Comparison of ENCODE assay signal across 9 cellular contexts in the genomic region with DNA sequence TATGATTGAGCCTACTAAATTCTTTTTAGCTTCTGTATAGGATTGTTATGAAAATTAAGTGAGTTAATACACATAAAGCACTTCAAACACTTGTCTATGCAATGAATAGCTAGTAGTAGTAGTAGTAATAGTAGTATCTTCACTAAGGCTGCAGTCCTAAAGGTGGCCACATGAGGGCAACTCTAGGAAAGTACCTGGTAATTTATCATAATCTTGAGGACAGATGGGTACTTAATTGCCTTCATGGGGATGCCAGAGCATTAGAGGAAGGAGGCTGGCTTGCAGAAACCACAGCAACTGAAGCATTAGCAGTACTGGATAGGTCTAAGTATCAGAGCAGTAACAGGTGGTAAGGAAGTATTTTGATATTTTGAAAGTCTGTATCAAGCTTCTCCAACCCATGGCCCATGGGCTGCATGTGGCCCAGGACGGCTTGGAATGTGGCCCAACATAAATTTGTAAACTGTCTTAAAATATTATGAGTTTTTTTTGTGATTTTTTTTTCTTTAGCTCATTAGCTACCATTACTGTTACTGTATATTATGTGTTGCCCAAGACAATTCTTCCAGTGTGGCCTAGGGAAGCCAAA. TPM values are rescaled to one million over a fixed set of nuclear protein-coding genes. Genes with fewer than 3 reads are reported as not detected.
DNase-seq lines count a peak whose midpoint lies in the region; ATAC-seq, FAIRE-seq and TF ChIP-seq lines count a peak whose summit lies in the region.
"Had no signal": no experiment of that assay in that cellular context is flagged by ENCODE, and none has a peak within 500 bp of the region (broad histone marks: within the 10 kb centered on the region; RNA-seq: fewer than 3 reads in every experiment).

No MANE protein-coding gene starts in this region.

- H2AFZ ChIP-seq in Loucy (ENCODE audit: low read length): no peak overlapping the region
- H2AFZ ChIP-seq in endothelial cell of umbilical vein (ENCODE audit: low read depth, low read length): no peak overlapping the region

- intact Hi-C loops in endothelial cell of umbilical vein (cut with micrococcal nuclease): loop anchor here (1.0 kb wide), 2 partner anchors 53 to 107 kb away; no protein-coding TSS in a partner anchor

- H3K4me2 ChIP-seq in Loucy (ENCODE audit: low read depth, low read length, poor library complexity, severe bottlenecking) (no peak overlapping the region), endothelial cell of umbilical vein (ENCODE audit: insufficient read depth, low read length) (no peak overlapping the region)

- no peaks in the 10 kb centered on the region for H3K9me3 ChIP-seq in AG04450 (ENCODE audit: control insufficient read depth, insufficient read depth, low read length)
- no peaks in the 10 kb centered on the region for H3K9me3 ChIP-seq in Loucy (ENCODE audit: insufficient read depth, low read depth, low read length)
- no peaks in the 10 kb centered on the region for H3K9me3 ChIP-seq in endothelial cell of umbilical vein (replicated peaks; ENCODE audit: control insufficient read depth, insufficient read depth, low read length)

- CTCF ChIA-PET in AG04450 (lab: Charles Lee) (interaction anchor here (0.7 to 2.9 kb wide), 8 partner anchors 16 to 112 kb away, joined by 3 to 10 read pairs (median 4); no protein-coding TSS in a partner anchor), endothelial cell of umbilical vein (lab: Charles Lee) (interaction anchor here (0.6 to 4.0 kb wide), 19 partner anchors 8 to 108 kb away, joined by 3 to 42 read pairs (median 5); no protein-coding TSS in a partner anchor)

- H3K4me3 ChIP-seq in AG04450 (ENCODE audit: low read depth, low read length) (no peak overlapping the region), Loucy (ENCODE audit: low read length, poor library complexity, severe bottlenecking) (no peak overlapping the region), endothelial cell of umbilical vein (replicated peaks in 1 of 3; ENCODE audit: insufficient read depth in 1 of 3, low read depth in 1 of 3, low read length in 3 of 3) (no peak overlapping the region)
- H3K4me3 ChIP-seq: lung had no signal

- POLR2A ChIA-PET in AG04450 (lab: Yijun Ruan, JAX): no interaction called here
- POLR2A ChIA-PET in endothelial cell of umbilical vein (lab: Charles Lee): no interaction called here

- no peaks in the 10 kb centered on the region for H3F3A ChIP-seq in Loucy (ENCODE audit: low read depth)

- ATAC-seq in GM18861 (IDR thresholded peaks at IDR 0.05; ENCODE audit: unreplicated experiment) (peak; percentile 47), GM18520 (IDR thresholded peaks at IDR 0.05; ENCODE audit: unreplicated experiment) (no peak)

- no peak for TF ChIP-seq POLR2A in endothelial cell of umbilical vein (IDR thresholded peaks at IDR 0.05; ENCODE audit: low read depth, low read length)

- H3K9me2 ChIP-seq in Loucy (replicated peaks; ENCODE audit: low read depth, low read length): no peaks in the 10 kb centered on the region

- H3K9ac ChIP-seq in Loucy (ENCODE audit: low read depth, low read length, poor library complexity, severe bottlenecking) (no peak overlapping the region), endothelial cell of umbilical vein (replicated peaks; ENCODE audit: extremely low read depth, insufficient read depth, low read length) (no peak overlapping the region)

- dilution Hi-C loops in endothelial cell of umbilical vein (cut with MboI; ENCODE audit: extremely low pct_ligation_motif_present, low sequenced_read_pairs): no loop called here

- no peak overlapping the region for H3K27ac ChIP-seq in AG04450 (ENCODE audit: low read depth, low read length)
- H3K27ac ChIP-seq in endothelial cell of umbilical vein (ENCODE audit: insufficient read depth, low read depth, low read length): no peak overlapping the region

- H3K4me1 ChIP-seq in Loucy (ENCODE audit: insufficient read depth, low read length, poor library complexity, severe bottlenecking) (no peaks in the 10 kb centered on the region), endothelial cell of umbilical vein (ENCODE audit: control insufficient read depth, extremely low read depth, insufficient read depth, low read length) (no peaks in the 10 kb centered on the region)

- peak; percentile 66 for FAIRE-seq in endothelial cell of umbilical vein (lab: Jason Lieb, UNC)

- H3K36me3 ChIP-seq in Loucy (ENCODE audit: insufficient read depth, low read length): no peaks in the 10 kb centered on the region
- no peaks in the 10 kb centered on the region for H3K36me3 ChIP-seq in endothelial cell of umbilical vein (ENCODE audit: control insufficient read depth in 2 of 2, extremely low read depth in 1 of 2, insufficient read depth in 2 of 2, low read length in 2 of 2)

- no TSS peak for BruUV-seq in endothelial cell of umbilical vein (replicated peaks; lab: Mats Ljungman, UMichigan)

- no peaks in the 10 kb centered on the region for H3K27me3 ChIP-seq in AG04450 (ENCODE audit: control insufficient read depth, insufficient read depth, low read length)
- no peaks in the 10 kb centered on the region for H3K27me3 ChIP-seq in Loucy (ENCODE audit: insufficient read depth, low read length, poor library complexity, severe bottlenecking)
- H3K27me3 ChIP-seq in endothelial cell of umbilical vein (ENCODE audit: control insufficient read depth in 2 of 2, insufficient read depth in 2 of 2, low read length in 2 of 2): no peaks in the 10 kb centered on the region

- H3K9me1 ChIP-seq in endothelial cell of umbilical vein (replicated peaks; ENCODE audit: control insufficient read depth, extremely low read depth, insufficient read depth, low read length): no peaks in the 10 kb centered on the region

- DNase-seq in AG04450 (ENCODE audit: low read depth, low spot score) (no peak), endothelial cell of umbilical vein (ENCODE audit: low read depth, low spot score) (peak; percentile 53), GOT3 (lab: John Stamatoyannopoulos, UW) (no peak)
- DNase-seq in activated CD4-positive, alpha-beta T cell treated with anti-CD3 and anti-CD28 coated beads, Interleukin-2, amount 50 U/mL, for 24 hours (ENCODE audit: low read depth in 1 of 2, low spot score in 1 of 2): peak; percentile 20 to 46
- peak; percentile 64 for DNase-seq in stimulated activated CD4-positive, alpha-beta T cell treated with anti-CD3 and anti-CD28 coated beads, Interleukin-12 subunit alpha, Interleukin-12 subunit beta, amount 100 ng/mL, for 4 hours

- TF ChIP-seq CTCF in AG04450 (IDR thresholded peaks at IDR 0.05; ENCODE audit: low read depth, low read length) (peak; percentile 50), Loucy (conservative IDR thresholded peaks at IDR 0.05; ENCODE audit: low read length) (peak; percentile 86), endothelial cell of umbilical vein (IDR thresholded peaks at IDR 0.05; ENCODE audit: extremely low read depth in 1 of 2, insufficient read depth in 1 of 2, low read depth in 1 of 2, low read length in 2 of 2) (peak; percentile 48 to 53)

- no peaks in the 10 kb centered on the region for H3K79me2 ChIP-seq in Loucy (ENCODE audit: insufficient read depth, low read length)
- H3K79me2 ChIP-seq in endothelial cell of umbilical vein (ENCODE audit: control insufficient read depth, insufficient read depth, low read length): no peaks in the 10 kb centered on the region

- H4K20me1 ChIP-seq in Loucy (ENCODE audit: insufficient read depth, low read length, poor library complexity, severe bottlenecking) (no peaks in the 10 kb centered on the region), endothelial cell of umbilical vein (replicated peaks; ENCODE audit: control insufficient read depth, extremely low read depth, insufficient read depth, low read length) (no peaks in the 10 kb centered on the region)

TF ChIP-seq in endothelial cell of umbilical vein, 7 proteins besides CTCF, POLR2A, EP300 and RAD21:
- TF ChIP-seq MYC (IDR thresholded peaks at IDR 0.05; ENCODE audit: low read depth, low read length) (no peak), FOS (IDR thresholded peaks at IDR 0.05; ENCODE audit: borderline replicate concordance, insufficient read depth, low read length) (no peak), EZH2 (IDR thresholded peaks at IDR 0.05; ENCODE audit: borderline replicate concordance, low read depth, low read length, severe bottlenecking) (no peak), POLR2AphosphoS5 (IDR thresholded peaks at IDR 0.05; ENCODE audit: insufficient read depth, low read depth, low read length) (no peak), JUN (IDR thresholded peaks at IDR 0.05; ENCODE audit: borderline replicate concordance, insufficient read depth, insufficient read length, low read depth) (no peak), GATA2 (IDR thresholded peaks at IDR 0.05; ENCODE audit: insufficient read depth, insufficient read length, low read depth, low read length) (no peak)
- TF ChIP-seq, protein P1, sequence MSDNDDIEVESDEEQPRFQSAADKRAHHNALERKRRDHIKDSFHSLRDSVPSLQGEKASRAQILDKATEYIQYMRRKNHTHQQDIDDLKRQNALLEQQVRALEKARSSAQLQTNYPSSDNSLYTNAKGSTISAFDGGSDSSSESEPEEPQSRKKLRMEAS (IDR thresholded peaks at IDR 0.05; ENCODE audit: insufficient read depth, insufficient read length): no peak

RNA-seq across cellular contexts. Expression of gene NIPAL1, which starts 17.3 kb away (rescaled TPM):
- polyA plus RNA-seq in AG04450 (2011; rRNA removed) (0.22 and 0.26 TPM in 2 replicates), endothelial cell of umbilical vein (0.27 and 0.36 TPM in 2 replicates)
- polyA minus RNA-seq in AG04450 (2011; rRNA and poly(A)+ RNA removed): 0.18 and 1.2 TPM in 2 replicates
- total RNA-seq in endothelial cell of umbilical vein: 1.4 and 1.7 TPM in 2 replicates
- 0.32 and 0.53 TPM in 2 replicates for polyA plus RNA-seq in endothelial cell of umbilical vein (2011; cell fraction: cytosol; rRNA removed)
- polyA plus RNA-seq in endothelial cell of umbilical vein (2011; cell fraction: nucleus; rRNA removed): 0.45 and 1.1 TPM in 2 replicates
- 2.0 and 2.3 TPM in 2 replicates for polyA plus RNA-seq in endothelial cell of umbilical vein (2012)
- 0.36 and 1.5 TPM in 2 replicates for polyA minus RNA-seq in endothelial cell of umbilical vein
- 1.0 TPM for polyA minus RNA-seq in endothelial cell of umbilical vein (2011; cell fraction: cytosol; rRNA and poly(A)+ RNA removed)
- 1.3 and 1.5 TPM in 2 replicates for polyA minus RNA-seq in endothelial cell of umbilical vein (2011; cell fraction: nucleus; rRNA and poly(A)+ RNA removed)

RNA-seq across cellular contexts. Expression of gene CNGA1, which starts 17.4 kb away (rescaled TPM):
- not detected in 2 replicates for polyA plus RNA-seq in AG04450 (2011; rRNA removed)
- polyA minus RNA-seq in AG04450 (2011; rRNA and poly(A)+ RNA removed): not detected in 2 replicates
- total RNA-seq in endothelial cell of umbilical vein: not detected in 2 replicates
- not detected in 2 replicates for polyA plus RNA-seq in endothelial cell of umbilical vein
- polyA plus RNA-seq in endothelial cell of umbilical vein (2011; cell fraction: cytosol; rRNA removed): not detected in 2 replicates
- not detected in 2 replicates for polyA plus RNA-seq in endothelial cell of umbilical vein (2011; cell fraction: nucleus; rRNA removed)
- not detected in 2 replicates for polyA plus RNA-seq in endothelial cell of umbilical vein (2012)
- not detected in 2 replicates for polyA minus RNA-seq in endothelial cell of umbilical vein
- polyA minus RNA-seq in endothelial cell of umbilical vein (2011; cell fraction: cytosol; rRNA and poly(A)+ RNA removed): not detected
- polyA minus RNA-seq in endothelial cell of umbilical vein (2011; cell fraction: nucleus; rRNA and poly(A)+ RNA removed): not detected in 2 replicates

Comparison
In these comparisons a context has a peak if more than half of its experiments do, and no peak if none do; other contexts are left out.
1. DNase-seq: peak in activated CD4-positive, alpha-beta T cell treated with anti-CD3 and anti-CD28 coated beads, Interleukin-2, amount 50 U/mL, for 24 hours (2 of 2), endothelial cell of umbilical vein (single experiment) and stimulated activated CD4-positive, alpha-beta T cell treated with anti-CD3 and anti-CD28 coated beads, Interleukin-12 subunit alpha, Interleukin-12 subunit beta, amount 100 ng/mL, for 4 hours (single experiment); none in AG04450 (single experiment) and GOT3 (single experiment).
2. Peak in every context shown above with its lines, with median percentiles within 50 percentile points of each other: CTCF ChIP-seq.